Comparison of ENCODE assay signal across 10 cellular contexts in genomic region chr2:235045336-235045972, GRCh38.
DNase-seq lines count a peak whose midpoint lies in the region; ATAC-seq and TF ChIP-seq lines count a peak whose summit lies in the region.
"Had no signal": no experiment of that assay in that cellular context is flagged by ENCODE, and none has a peak within 500 bp of the region (broad histone marks: within the 10 kb centered on the region; RNA-seq: fewer than 3 reads in every experiment).

No MANE protein-coding gene starts in this region.

- H3K4me1 ChIP-seq in BLaER1 (peaks cover 37% of the 10 kb centered on the region), sigmoid colon (peaks cover 0 to 9% (median 2%) of the 10 kb centered on the region in 4 donors), smooth muscle cell (ENCODE audit: low read depth) (peaks cover 3% of the 10 kb centered on the region)

- H3K9ac ChIP-seq in BLaER1: no peak overlapping the region
- H3K9ac ChIP-seq in smooth muscle cell (ENCODE audit: low read depth): no peak overlapping the region

- H3K9me3 Mint-ChIP-seq in central memory CD8-positive, alpha-beta T cell: no peaks in the 10 kb centered on the region

- H3K4me2 ChIP-seq in BLaER1: peak overlapping the region; percentile 82
- H3K4me2 ChIP-seq in smooth muscle cell: no peak overlapping the region

- intact Hi-C loops in sigmoid colon (cut with DNase I): no loop called here

- no peak overlapping the region for H2AFZ ChIP-seq in smooth muscle cell (ENCODE audit: low read depth)

- peak; percentile 61 for ATAC-seq in GM19372 (IDR thresholded peaks at IDR 0.05; ENCODE audit: low read depth, unreplicated experiment)
- ATAC-seq in HG03571 (IDR thresholded peaks at IDR 0.05; ENCODE audit: unreplicated experiment): peak; percentile 82
- no peak for ATAC-seq in central memory CD8-positive, alpha-beta T cell (replicated peaks; ENCODE audit: extremely low read depth, poor library complexity, severe bottlenecking)

- H3K36me3 Mint-ChIP-seq in central memory CD8-positive, alpha-beta T cell (ENCODE audit: insufficient read depth): peaks cover 2% of the 10 kb centered on the region

- TF ChIP-seq EP300 in sigmoid colon (IDR thresholded peaks at IDR 0.05): no peak

- peaks cover 18% of the 10 kb centered on the region for H3K79me2 ChIP-seq in smooth muscle cell (ENCODE audit: low read depth)

- H3F3A ChIP-seq in smooth muscle cell (ENCODE audit: low read depth): no peaks in the 10 kb centered on the region

- H3K27me3 Mint-ChIP-seq in central memory CD8-positive, alpha-beta T cell: peaks cover 51% of the 10 kb centered on the region

- H4K20me1 ChIP-seq in BLaER1: no peaks in the 10 kb centered on the region
- peaks cover 93% of the 10 kb centered on the region for H4K20me1 ChIP-seq in smooth muscle cell (ENCODE audit: low read depth)

- no peak for DNase-seq in central memory CD8-positive, alpha-beta T cell (ENCODE audit: low spot score in 2 of 2)
- no peak for DNase-seq in MG63
- DNase-seq in sigmoid colon: no peak
- DNase-seq in LoVo (ENCODE audit: low spot score): no peak
- DNase-seq in smooth muscle cell (lab: John Stamatoyannopoulos, UW; ENCODE audit: unreplicated experiment): no peak
- DNase-seq: NCI-H2107 had no signal

- peaks cover 20% of the 10 kb centered on the region for H3K4me1 Mint-ChIP-seq in central memory CD8-positive, alpha-beta T cell

- H3K9me3 ChIP-seq in BLaER1 (no peaks in the 10 kb centered on the region), MG63 (no peaks in the 10 kb centered on the region), sigmoid colon (no peaks in the 10 kb centered on the region), smooth muscle cell (replicated peaks; ENCODE audit: low read depth) (no peaks in the 10 kb centered on the region)
- H3K9me3 ChIP-seq: neutrophil had no signal

- no peak overlapping the region for H3K4me3 ChIP-seq in BLaER1
- H3K4me3 ChIP-seq in MG63: no peak overlapping the region
- H3K4me3 ChIP-seq in sigmoid colon: no peak overlapping the region
- H3K4me3 ChIP-seq in smooth muscle cell: no peak overlapping the region

- no peak overlapping the region for H3K27ac ChIP-seq in BLaER1
- H3K27ac ChIP-seq in sigmoid colon: peak overlapping the region in 1 of 4 donors; percentile 20
- no peak overlapping the region for H3K27ac ChIP-seq in smooth muscle cell (ENCODE audit: low read depth)
- H3K27ac ChIP-seq: neutrophil had no signal

- H3K27ac Mint-ChIP-seq in central memory CD8-positive, alpha-beta T cell (ENCODE audit: low read depth): peak overlapping the region; percentile 84

- 45 to 48% methylated on average over 15 of the region's 15 CpGs for WGBS in sigmoid colon, 2 donors
- WGBS in smooth muscle cell (ENCODE audit: low lambda C conversion rate): 85% methylated on average over 15 of the region's 15 CpGs

- peak overlapping the region; percentile 50 for H3K4me3 Mint-ChIP-seq in central memory CD8-positive, alpha-beta T cell

- no peak for TF ChIP-seq POLR2A in sigmoid colon (IDR thresholded peaks at IDR 0.05)

- TF ChIP-seq CTCF in sigmoid colon (IDR thresholded peaks at IDR 0.05): no peak
- no peak for TF ChIP-seq CTCF in smooth muscle cell (IDR thresholded peaks at IDR 0.05; ENCODE audit: borderline replicate concordance, insufficient read depth, poor library complexity, severe bottlenecking)

- H3K36me3 ChIP-seq in BLaER1: no peaks in the 10 kb centered on the region
- peaks cover 79% of the 10 kb centered on the region for H3K36me3 ChIP-seq in MG63
- H3K36me3 ChIP-seq in sigmoid colon: peaks cover 4 to 39% (median 19%) of the 10 kb centered on the region in 4 donors
- H3K36me3 ChIP-seq in smooth muscle cell (ENCODE audit: low read depth): no peaks in the 10 kb centered on the region
- H3K36me3 ChIP-seq: neutrophil had no signal

- H3K27me3 ChIP-seq in BLaER1 (no peaks in the 10 kb centered on the region), MG63 (no peaks in the 10 kb centered on the region), sigmoid colon (no peaks in the 10 kb centered on the region), smooth muscle cell (ENCODE audit: low read depth) (no peaks in the 10 kb centered on the region)
- H3K27me3 ChIP-seq: neutrophil had no signal
